ENCODE assay signal across 8 cellular contexts in the genomic region with DNA sequence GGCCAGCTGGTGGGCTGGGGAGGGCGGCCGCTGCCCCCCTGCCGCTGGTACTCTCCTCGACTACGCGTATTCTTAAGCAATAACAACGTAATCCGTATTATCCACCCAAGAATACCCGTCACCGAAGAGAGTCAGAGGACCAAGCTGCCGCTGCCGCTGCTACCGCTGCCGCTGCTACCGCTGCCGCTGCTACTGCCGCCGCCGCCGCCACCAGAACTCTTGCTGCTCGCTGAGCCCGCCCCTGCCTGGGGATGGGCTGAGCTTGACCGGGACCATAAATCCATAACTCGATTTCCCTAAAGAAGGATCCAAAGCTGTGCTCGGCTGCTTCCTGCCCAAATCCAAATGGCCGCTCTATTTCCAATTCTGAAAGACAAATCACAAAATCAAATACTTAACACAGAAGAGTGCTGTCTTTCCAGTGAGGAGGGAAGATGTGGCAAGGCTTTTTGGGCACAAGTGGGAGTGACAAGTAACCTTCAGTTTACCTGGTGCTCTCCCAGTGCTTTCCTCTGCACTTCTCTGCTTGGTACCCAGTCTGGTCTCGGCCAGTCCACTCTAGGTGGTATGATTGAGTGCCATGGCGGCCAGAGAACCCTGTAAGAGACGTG.
DNase-seq lines count a peak whose midpoint lies in the region; ATAC-seq and TF ChIP-seq lines count a peak whose summit lies in the region.

No MANE protein-coding gene starts in this region.

- peaks cover 10% of the 10 kb centered on the region for H3K4me1 Mint-ChIP-seq in progenitor cell of endocrine pancreas (ENCODE audit: low read depth)

- H3K36me3 Mint-ChIP-seq in progenitor cell of endocrine pancreas (ENCODE audit: insufficient read depth) = no peaks in the 10 kb centered on the region

- peak overlapping the region; percentile 74 for H3K4me3 Mint-ChIP-seq in progenitor cell of endocrine pancreas (ENCODE audit: low read depth)

- H3K27me3 Mint-ChIP-seq in progenitor cell of endocrine pancreas = peaks cover 72% of the 10 kb centered on the region

- TF ChIP-seq CTCF in fibroblast of pulmonary artery (IDR thresholded peaks at IDR 0.05; ENCODE audit: low read length, missing control alignments) (no peak), progenitor cell of endocrine pancreas (IDR thresholded peaks at IDR 0.05; ENCODE audit: unreplicated experiment) (no peak)

- no peaks in the 10 kb centered on the region for H3K9me3 Mint-ChIP-seq in progenitor cell of endocrine pancreas (ENCODE audit: low read depth)

- no peak overlapping the region for H3K27ac Mint-ChIP-seq in progenitor cell of endocrine pancreas

- DNase-seq in activated T-cell treated with anti-CD3 and anti-CD28 coated beads, Interleukin-2, amount 50 U/mL, for 1 hour = peak; percentile 25
- DNase-seq in activated T-cell treated with anti-CD3 and anti-CD28 coated beads for 4 hours (no peak), fibroblast of pulmonary artery (ENCODE audit: low read depth) (peak; percentile 64), progenitor cell of endocrine pancreas (ENCODE audit: low spot score, unreplicated experiment) (no peak)
- peak; percentile 24 to 29 for DNase-seq in activated CD4-positive, alpha-beta T cell treated with anti-CD3 and anti-CD28 coated beads, Interleukin-2, amount 50 U/mL, for 48 hours

- ATAC-seq in HG02571 (IDR thresholded peaks at IDR 0.05; ENCODE audit: unreplicated experiment) (no peak), HG03196 (IDR thresholded peaks at IDR 0.05; ENCODE audit: unreplicated experiment) (no peak), GM19328 (IDR thresholded peaks at IDR 0.05; ENCODE audit: unreplicated experiment) (no peak)

- peak overlapping the region; percentile 66 for H3K4me3 ChIP-seq in fibroblast of pulmonary artery (replicated peaks; ENCODE audit: low read depth, low read length)

Comparison
In these comparisons a context has a peak if more than half of its experiments do, and no peak if none do; other contexts are left out.
1. DNase-seq: peak in activated T-cell treated with anti-CD3 and anti-CD28 coated beads, Interleukin-2, amount 50 U/mL, for 1 hour (single experiment), activated CD4-positive, alpha-beta T cell treated with anti-CD3 and anti-CD28 coated beads, Interleukin-2, amount 50 U/mL, for 48 hours (2 of 2) and fibroblast of pulmonary artery (single experiment); none in activated T-cell treated with anti-CD3 and anti-CD28 coated beads for 4 hours (single experiment) and progenitor cell of endocrine pancreas (single experiment).